ENCODE assay signal across 19 cellular contexts in the genomic region with DNA sequence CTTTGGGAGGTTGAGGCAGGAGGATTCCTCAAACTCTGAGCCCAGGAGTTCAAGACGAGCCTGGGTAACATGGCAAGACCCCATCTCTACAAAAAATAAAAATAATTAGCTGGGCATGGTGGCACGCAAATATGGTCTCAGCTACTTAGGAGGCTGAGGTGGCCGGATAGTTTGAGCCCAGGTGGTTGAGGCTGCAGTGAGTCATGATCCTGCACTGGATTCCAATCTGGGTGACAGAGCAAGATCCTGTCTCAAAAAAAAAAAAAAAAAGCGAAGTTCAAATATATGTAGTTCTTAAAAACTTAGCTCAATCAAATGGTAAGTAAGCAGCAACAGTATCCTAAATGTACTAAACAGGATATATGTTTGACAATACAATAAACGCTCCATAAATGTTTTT.
DNase-seq lines count a peak whose midpoint lies in the region; ATAC-seq and TF ChIP-seq lines count a peak whose summit lies in the region.
"Had no signal": no experiment of that assay in that cellular context is flagged by ENCODE, and none has a peak within 500 bp of the region (broad histone marks: within the 10 kb centered on the region; RNA-seq: fewer than 3 reads in every experiment).

No MANE protein-coding gene starts in this region.

- H3K27me3 Mint-ChIP-seq in central memory CD8-positive, alpha-beta T cell = no peaks in the 10 kb centered on the region
- H3K27me3 Mint-ChIP-seq in stimulated activated naive B cell treated with anti-CD40 and anti-IgM and Interleukin-4, amounts not matched to agents 10 μg/mL and 1 μg/mL and 100 μg/mL, for 72 hours = no peaks in the 10 kb centered on the region
- H3K27me3 Mint-ChIP-seq in endodermal cell (ENCODE audit: insufficient read depth) = no peaks in the 10 kb centered on the region
- H3K27me3 Mint-ChIP-seq: B cell, T-cell had no signal

- CTCF ChIA-PET in PC-3 (lab: Charles Lee) = no interaction called here

- no peaks in the 10 kb centered on the region for H4K20me1 ChIP-seq in PC-3 (ENCODE audit: low read length)

- peak overlapping the region; percentile 6 for H3K27ac Mint-ChIP-seq in central memory CD8-positive, alpha-beta T cell (ENCODE audit: low read depth)
- H3K27ac Mint-ChIP-seq in stimulated activated naive B cell treated with anti-CD40 and anti-IgM and Interleukin-4, amounts not matched to agents 10 μg/mL and 1 μg/mL and 100 μg/mL, for 72 hours = no peak overlapping the region
- no peak overlapping the region for H3K27ac Mint-ChIP-seq in endodermal cell
- H3K27ac Mint-ChIP-seq: B cell had no signal

- intact Hi-C loops in PC-3 (cut with micrococcal nuclease) = no loop called here

- H3K36me3 Mint-ChIP-seq in central memory CD8-positive, alpha-beta T cell (ENCODE audit: insufficient read depth) = no peaks in the 10 kb centered on the region
- H3K36me3 Mint-ChIP-seq in stimulated activated naive B cell treated with anti-CD40 and anti-IgM and Interleukin-4, amounts not matched to agents 10 μg/mL and 1 μg/mL and 100 μg/mL, for 72 hours = no peaks in the 10 kb centered on the region
- H3K36me3 Mint-ChIP-seq in endodermal cell (ENCODE audit: low read depth) = no peaks in the 10 kb centered on the region
- H3K36me3 Mint-ChIP-seq: T-cell had no signal

- peak overlapping the region; percentile 32 for H3K4me2 ChIP-seq in PC-3 (ENCODE audit: low read length)
- H3K4me2 ChIP-seq: SK-N-SH had no signal

- no peak overlapping the region for H3K4me3 Mint-ChIP-seq in central memory CD8-positive, alpha-beta T cell
- H3K4me3 Mint-ChIP-seq in stimulated activated naive B cell treated with anti-CD40 and anti-IgM and Interleukin-4, amounts not matched to agents 10 μg/mL and 1 μg/mL and 100 μg/mL, for 72 hours = no peak overlapping the region
- no peak overlapping the region for H3K4me3 Mint-ChIP-seq in endodermal cell
- H3K4me3 Mint-ChIP-seq: B cell had no signal

- H3K4me1 ChIP-seq in PC-3 (ENCODE audit: insufficient read depth, low read length) (peaks cover 14% of the 10 kb centered on the region), endodermal cell (ENCODE audit: control insufficient read depth, insufficient read depth, low read length) (peaks cover 6% of the 10 kb centered on the region)

- WGBS in endodermal cell (ENCODE audit: insufficient coverage in 1 of 2, insufficient read length in 1 of 2), 2 experiments = 95 to 96% methylated on average over 3 to 4 of the region's 5 CpGs

- no peaks in the 10 kb centered on the region for H3F3A ChIP-seq in PC-3 (ENCODE audit: low read length, unreplicated experiment)

- no peak overlapping the region for H3K27ac ChIP-seq in PC-3 (ENCODE audit: low read length)
- no peak overlapping the region for H3K27ac ChIP-seq in endodermal cell (ENCODE audit: low read depth, low read length)

- no peaks in the 10 kb centered on the region for H3K79me2 ChIP-seq in PC-3 (ENCODE audit: low read length)

- H3K4me3 ChIP-seq in PC-3 (ENCODE audit: low read length) = no peak overlapping the region
- H3K4me3 ChIP-seq in endodermal cell (ENCODE audit: low read length) = no peak overlapping the region

- no peak overlapping the region for H3K9ac ChIP-seq in PC-3 (ENCODE audit: low read length)
- no peak overlapping the region for H3K9ac ChIP-seq in endodermal cell (ENCODE audit: extremely low read depth, low read length, poor library complexity, severe bottlenecking)
- H3K9ac ChIP-seq: SK-N-SH had no signal

- ATAC-seq in PC-3 (no peak), GM19324 (IDR thresholded peaks at IDR 0.05; ENCODE audit: low FRiP score, unreplicated experiment) (no peak)
- ATAC-seq in central memory CD8-positive, alpha-beta T cell (replicated peaks; ENCODE audit: extremely low read depth, poor library complexity, severe bottlenecking) = no peak
- ATAC-seq in stimulated activated naive B cell treated with anti-CD40 and anti-IgM and Interleukin-4, amounts not matched to agents 10 μg/mL and 1 μg/mL and 100 μg/mL, for 72 hours (replicated peaks) = no peak
- ATAC-seq: Panc1, T-cell had no signal

- no peaks in the 10 kb centered on the region for H3K9me3 Mint-ChIP-seq in central memory CD8-positive, alpha-beta T cell
- H3K9me3 Mint-ChIP-seq in stimulated activated naive B cell treated with anti-CD40 and anti-IgM and Interleukin-4, amounts not matched to agents 10 μg/mL and 1 μg/mL and 100 μg/mL, for 72 hours = peaks cover 0 to 4% of the 10 kb centered on the region in 2 donors
- H3K9me3 Mint-ChIP-seq in endodermal cell = no peaks in the 10 kb centered on the region

- TF ChIP-seq CTCF in PC-3 (conservative IDR thresholded peaks at IDR 0.05; ENCODE audit: low read depth, low read length) (no peak), endodermal cell (conservative IDR thresholded peaks at IDR 0.05) (no peak)

- H3K36me3 ChIP-seq in PC-3 (ENCODE audit: low read depth, low read length) (no peaks in the 10 kb centered on the region), endodermal cell (ENCODE audit: control insufficient read depth, insufficient read depth, low read length) (no peaks in the 10 kb centered on the region)

- H2AFZ ChIP-seq in PC-3 (ENCODE audit: low read length) = peak overlapping the region; percentile 40; the same call in 1 of the 2 replicates

- H3K4me1 Mint-ChIP-seq in central memory CD8-positive, alpha-beta T cell = peaks cover 9% of the 10 kb centered on the region
- H3K4me1 Mint-ChIP-seq in stimulated activated naive B cell treated with anti-CD40 and anti-IgM and Interleukin-4, amounts not matched to agents 10 μg/mL and 1 μg/mL and 100 μg/mL, for 72 hours = peaks cover 0 to 15% of the 10 kb centered on the region in 2 donors
- H3K4me1 Mint-ChIP-seq in endodermal cell = peaks cover 25% of the 10 kb centered on the region

- H3K9me3 ChIP-seq in PC-3 (ENCODE audit: low read length) (no peaks in the 10 kb centered on the region), endodermal cell (ENCODE audit: control insufficient read depth, low read length) (peaks cover 4% of the 10 kb centered on the region)
- H3K9me3 ChIP-seq: SK-N-SH had no signal

- peak; percentile 3 for DNase-seq in A172 (ENCODE audit: low spot score)
- peak; percentile 64 for DNase-seq in HCEC 1CT
- DNase-seq in PC-3 = peak; percentile 42
- no peak for DNase-seq in central memory CD8-positive, alpha-beta T cell (ENCODE audit: low spot score in 2 of 2)
- DNase-seq in stimulated activated naive B cell treated with anti-CD40 and anti-IgM and Interleukin-4, amounts not matched to agents 10 μg/mL and 1 μg/mL and 100 μg/mL, for 72 hours = no peak
- no peak for DNase-seq in endodermal cell
- no peak for DNase-seq in DMS153 (lab: John Stamatoyannopoulos, UW)
- DNase-seq: 8988T, H7, NCI-H1417 treated with DMSO at 0.1 percent for 48 hours, NCI-H187 treated with DMSO at 0.1 percent for 48 hours, NCI-H226, NCI-H524 treated with DMSO at 0.1 percent for 48 hours, SHP77 treated with DMSO at 0.1 percent for 48 hours, SK-N-SH, T-cell had no signal

- H3K9me2 ChIP-seq in PC-3 (replicated peaks; ENCODE audit: low read length) = no peaks in the 10 kb centered on the region
- H3K9me2 ChIP-seq: SK-N-SH had no signal

- no TSS peak for BruUV-seq in PC-3 (replicated peaks; lab: Mats Ljungman, UMichigan)

- H3K27me3 ChIP-seq in PC-3 (ENCODE audit: low read length) (no peaks in the 10 kb centered on the region), endodermal cell (ENCODE audit: control insufficient read depth, insufficient read depth, low read length, poor library complexity, severe bottlenecking) (no peaks in the 10 kb centered on the region)

- POLR2A ChIA-PET in PC-3 (lab: Charles Lee; ENCODE audit: unreplicated experiment) = no interaction called here

Comparison
In these comparisons a context has a peak if more than half of its experiments do, and no peak if none do; other contexts are left out.
1. DNase-seq: peak in A172 (single experiment), HCEC 1CT (single experiment) and PC-3 (single experiment); none in central memory CD8-positive, alpha-beta T cell (0 of 2), stimulated activated naive B cell treated with anti-CD40 and anti-IgM and Interleukin-4, amounts not matched to agents 10 μg/mL and 1 μg/mL and 100 μg/mL, for 72 hours (single experiment), endodermal cell (single experiment) and DMS153 (single experiment).